10 cellular contexts compared by ENCODE assay signal in genomic region chr7:15839415-15840100, GRCh38.
A peak's percentile ranks its signal among the peaks of the same experiment; 100 is the strongest.
DNase-seq lines count a peak whose midpoint lies in the region; ATAC-seq and TF ChIP-seq lines count a peak whose summit lies in the region.
"Had no signal": no experiment of that assay in that cellular context is flagged by ENCODE, and none has a peak within 500 bp of the region (broad histone marks: within the 10 kb centered on the region; RNA-seq: fewer than 3 reads in every experiment).

No MANE protein-coding gene starts in this region.

- H3K9ac ChIP-seq in HUES64 (ENCODE audit: low read depth, low read length): peak overlapping the region; percentile 63

- H3K27me3 ChIP-seq in HUES64 (ENCODE audit: insufficient read depth, low read length): no peaks in the 10 kb centered on the region
- H3K27me3 ChIP-seq in right lobe of liver: no peaks in the 10 kb centered on the region
- no peaks in the 10 kb centered on the region for H3K27me3 ChIP-seq in tibial nerve

- intact Hi-C loops in right lobe of liver (cut with DNase I): no loop called here

- ATAC-seq in right lobe of liver (peak; percentile 35 to 62 (median 42)), GM19395 (IDR thresholded peaks at IDR 0.05; ENCODE audit: unreplicated experiment) (no peak), GM18907 (IDR thresholded peaks at IDR 0.05; ENCODE audit: unreplicated experiment) (no peak)
- ATAC-seq: activated CD8-positive, alpha-beta T cell treated with anti-CD3 and anti-CD28 coated beads, Interleukin-2, amount 10 ng/mL, durations not matched to agents 7 days and 5 days had no signal

- H3K4me1 ChIP-seq in HUES64 (ENCODE audit: insufficient read depth, low read length) (peaks cover 22% of the 10 kb centered on the region), right lobe of liver (no peaks in the 10 kb centered on the region), tibial nerve (peaks cover 0 to 34% (median 0%) of the 10 kb centered on the region in 4 donors)

- H3K4me3 ChIP-seq in HUES64 (ENCODE audit: low read length): peak overlapping the region; percentile 36
- no peak overlapping the region for H3K4me3 ChIP-seq in right lobe of liver
- peak overlapping the region; percentile 2 to 46 (median 20) for H3K4me3 ChIP-seq in tibial nerve

- TF ChIP-seq CTCF in right lobe of liver (IDR thresholded peaks at IDR 0.05): no peak
- TF ChIP-seq CTCF in tibial nerve (IDR thresholded peaks at IDR 0.05): no peak

- H3K36me3 ChIP-seq in HUES64 (ENCODE audit: insufficient read depth, low read length): no peaks in the 10 kb centered on the region
- no peaks in the 10 kb centered on the region for H3K36me3 ChIP-seq in right lobe of liver
- H3K36me3 ChIP-seq in tibial nerve: no peaks in the 10 kb centered on the region

- TF ChIP-seq POLR2A in right lobe of liver (IDR thresholded peaks at IDR 0.05): no peak
- no peak for TF ChIP-seq POLR2A in tibial nerve (IDR thresholded peaks at IDR 0.05)

- H3K27ac ChIP-seq in HUES64 (ENCODE audit: low read depth, low read length) (peak overlapping the region; percentile 75), right lobe of liver (peak overlapping the region in 1 of 3 donors; percentile 9), tibial nerve (peak overlapping the region in 3 of 4 donors; percentile 45 to 87 (median 71))

- WGBS in HUES64: 37% methylated on average over 15 of the region's 15 CpGs
- 43% methylated on average over 13 of the region's 15 CpGs for WGBS in right lobe of liver (ENCODE audit: insufficient coverage, low coverage, low lambda C conversion rate, missing lambda C conversion rate)
- WGBS in tibial nerve, 2 donors: 11 to 15% methylated on average over 15 of the region's 15 CpGs

- DNase-seq in dermis microvascular lymphatic vessel endothelial cell (ENCODE audit: low read depth in 2 of 2): peak; percentile 62 to 79
- peak in 1 of 3 donors; percentile 17 for DNase-seq in right lobe of liver
- peak; percentile 32 to 59 for DNase-seq in tibial nerve (ENCODE audit: low spot score in 2 of 2)
- no peak for DNase-seq in GDM1 (lab: John Stamatoyannopoulos, UW)
- no peak for DNase-seq in HT-29 (ENCODE audit: low spot score)
- DNase-seq: activated CD8-positive, alpha-beta T cell treated with anti-CD3 and anti-CD28 coated beads, Interleukin-2, amount 10 ng/mL, durations not matched to agents 7 days and 5 days; MV-4-11 had no signal

- H3K9me3 ChIP-seq in HUES64 (ENCODE audit: insufficient read depth, low read depth, low read length) (no peaks in the 10 kb centered on the region), right lobe of liver (no peaks in the 10 kb centered on the region), tibial nerve (no peaks in the 10 kb centered on the region)

- TF ChIP-seq EP300 in tibial nerve (IDR thresholded peaks at IDR 0.05): peak in 1 of 2 donors; percentile 46

Comparison
In these comparisons a context has a peak if more than half of its experiments do, and no peak if none do; other contexts are left out.
1. H3K4me3 ChIP-seq: peak in HUES64 (single experiment) and tibial nerve (4 of 4); none in right lobe of liver (0 of 3).
2. DNase-seq: peak in dermis microvascular lymphatic vessel endothelial cell (2 of 2) and tibial nerve (2 of 2); none in GDM1 (single experiment) and HT-29 (single experiment).
3. ATAC-seq: peak in right lobe of liver (4 of 4); none in GM19395 (single experiment) and GM18907 (single experiment).